In the genomic region with DNA sequence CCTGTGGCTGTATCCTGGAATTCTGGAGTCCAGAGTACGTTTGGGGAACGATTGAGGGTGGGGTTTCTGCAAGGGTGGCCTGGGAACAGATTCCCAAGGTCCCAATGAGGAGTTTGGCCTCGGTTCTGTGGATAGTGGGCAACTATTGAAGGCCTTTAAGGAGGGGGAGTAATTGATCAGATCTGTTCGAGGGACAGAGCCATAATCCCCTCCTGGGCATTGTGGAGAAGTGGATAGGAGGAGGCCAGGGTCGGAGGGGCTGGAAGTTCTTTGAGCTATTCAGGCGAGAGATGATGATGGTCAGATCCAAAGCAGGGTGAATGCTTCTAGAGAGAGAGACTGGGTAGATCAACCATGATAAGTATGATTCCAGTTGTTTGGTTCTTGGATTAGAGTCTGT, we compare ENCODE assay signal across 1 cellular context.
TF ChIP-seq lines count a peak whose summit lies in the region.

No MANE protein-coding gene starts in this region.

TF ChIP-seq in HepG2, 621 proteins besides CTCF, POLR2A, EP300 and RAD21 (continued from another document):
- TF ChIP-seq, protein P1, sequence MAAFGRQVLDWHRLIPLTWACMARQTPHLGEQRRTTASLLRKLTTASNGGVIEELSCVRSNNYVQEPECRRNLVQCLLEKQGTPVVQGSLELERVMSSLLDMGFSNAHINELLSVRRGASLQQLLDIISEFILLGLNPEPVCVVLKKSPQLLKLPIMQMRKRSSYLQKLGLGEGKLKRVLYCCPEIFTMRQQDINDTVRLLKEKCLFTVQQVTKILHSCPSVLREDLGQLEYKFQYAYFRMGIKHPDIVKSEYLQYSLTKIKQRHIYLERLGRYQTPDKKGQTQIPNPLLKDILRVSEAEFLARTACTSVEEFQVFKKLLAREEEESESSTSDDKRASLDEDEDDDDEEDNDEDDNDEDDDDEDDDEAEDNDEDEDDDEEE (CRISPR knock-in tag; IDR thresholded peaks at IDR 0.05), result no peak
- TF ChIP-seq PAX8 (CRISPR knock-in tag; IDR thresholded peaks at IDR 0.05; ENCODE audit: borderline replicate concordance) (0 out of 2 replicates have a peak, but pooled peaks have one; percentile 54), TCF12 (IDR thresholded peaks at IDR 0.05) (no peak), TCF12 (CRISPR knock-in tag; IDR thresholded peaks at IDR 0.05) (no peak), ZMYM4 (CRISPR knock-in tag; IDR thresholded peaks at IDR 0.05) (no peak; the same call in 1 of the 2 replicates), ZBTB38 (CRISPR knock-in tag; IDR thresholded peaks at IDR 0.05) (no peak), SALL2 (CRISPR knock-in tag; IDR thresholded peaks at IDR 0.05) (peak; percentile 37; the same call in 1 of the 2 replicates), PCBP1 (IDR thresholded peaks at IDR 0.05; ENCODE audit: borderline replicate concordance, low read depth, low read length) (no peak), KDM4B (CRISPR knock-in tag; IDR thresholded peaks at IDR 0.05) (no peak), U2AF2 (IDR thresholded peaks at IDR 0.05; ENCODE audit: low read depth, low read length) (no peak), ZNF564 (CRISPR knock-in tag; IDR thresholded peaks at IDR 0.05) (no peak), TFDP2 (CRISPR knock-in tag; IDR thresholded peaks at IDR 0.05) (no peak), MLXIP (CRISPR knock-in tag; IDR thresholded peaks at IDR 0.05; ENCODE audit: borderline replicate concordance) (no peak), SMARCE1 (IDR thresholded peaks at IDR 0.05; ENCODE audit: borderline replicate concordance) (no peak), AKNA (CRISPR knock-in tag; IDR thresholded peaks at IDR 0.05; ENCODE audit: borderline replicate concordance) (no peak), SP5 (CRISPR knock-in tag; IDR thresholded peaks at IDR 0.05; ENCODE audit: borderline replicate concordance, low read depth) (no peak), ZNF547 (CRISPR knock-in tag; IDR thresholded peaks at IDR 0.05) (no peak), FOXC1 (CRISPR knock-in tag; IDR thresholded peaks at IDR 0.05; ENCODE audit: borderline replicate concordance) (0 out of 2 replicates have a peak, but pooled peaks have one; percentile 43), AKAP8 (CRISPR knock-in tag; IDR thresholded peaks at IDR 0.05) (0 out of 2 replicates have a peak, but pooled peaks have one; percentile 55), SRF (IDR thresholded peaks at IDR 0.05; ENCODE audit: low read depth, low read length) (no peak), KDM5B (CRISPR knock-in tag; IDR thresholded peaks at IDR 0.05; ENCODE audit: borderline replicate concordance) (0 out of 2 replicates have a peak, but pooled peaks have one; percentile 14), CENPT (CRISPR knock-in tag; IDR thresholded peaks at IDR 0.05; ENCODE audit: low read depth) (no peak), ZNF549 (CRISPR knock-in tag; IDR thresholded peaks at IDR 0.05) (no peak), ZNF281 (CRISPR knock-in tag; IDR thresholded peaks at IDR 0.05; ENCODE audit: borderline replicate concordance) (no peak)
- TF ChIP-seq, protein P2, sequence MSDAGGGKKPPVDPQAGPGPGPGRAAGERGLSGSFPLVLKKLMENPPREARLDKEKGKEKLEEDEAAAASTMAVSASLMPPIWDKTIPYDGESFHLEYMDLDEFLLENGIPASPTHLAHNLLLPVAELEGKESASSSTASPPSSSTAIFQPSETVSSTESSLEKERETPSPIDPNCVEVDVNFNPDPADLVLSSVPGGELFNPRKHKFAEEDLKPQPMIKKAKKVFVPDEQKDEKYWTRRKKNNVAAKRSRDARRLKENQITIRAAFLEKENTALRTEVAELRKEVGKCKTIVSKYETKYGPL (CRISPR knock-in tag; IDR thresholded peaks at IDR 0.05), result no peak; the same call in 1 of the 2 replicates
TF ChIP-seq in HepG2: peak in this region for 7.
